ENCODE assay signal across 9 cellular contexts in genomic region chr1:24321150-24321549, GRCh38. TPM values are rescaled to one million over a fixed set of nuclear protein-coding genes. Genes with fewer than 3 reads are reported as not detected.
DNase-seq lines count a peak whose midpoint lies in the region; ATAC-seq and TF ChIP-seq lines count a peak whose summit lies in the region.
"Had no signal": no experiment of that assay in that cellular context is flagged by ENCODE, and none has a peak within 500 bp of the region (broad histone marks: within the 10 kb centered on the region; RNA-seq: fewer than 3 reads in every experiment).

No MANE protein-coding gene starts in this region.

- H3K9me3 ChIP-seq in RWPE2 (ENCODE audit: severe bottlenecking) (no peaks in the 10 kb centered on the region), psoas muscle (no peaks in the 10 kb centered on the region)

- H3K4me1 ChIP-seq in RWPE2 (ENCODE audit: insufficient read depth, poor library complexity, severe bottlenecking): peaks cover 62% of the 10 kb centered on the region
- H3K4me1 ChIP-seq in psoas muscle: peaks cover 7% of the 10 kb centered on the region

- intact Hi-C loops in psoas muscle (cut with DNase I): loop anchor here in 1 of 2 donors (5.0 kb wide), 1 partner anchor 66 kb away; no protein-coding TSS in a partner anchor

- H3K27ac ChIP-seq in RWPE2 (ENCODE audit: poor library complexity, severe bottlenecking) (peak overlapping the region; percentile 89), epithelial cell of prostate (peak overlapping the region; percentile 98), psoas muscle (peak overlapping the region; percentile 80)

- DNase-seq in H7: peak; percentile 63
- DNase-seq in RWPE2 (ENCODE audit: low spot score): no peak
- no peak for DNase-seq in epithelial cell of prostate (ENCODE audit: low read depth, low spot score)
- DNase-seq in psoas muscle: no peak
- no peak for DNase-seq in anterior cingulate cortex (lab: John Stamatoyannopoulos, UW)
- DNase-seq in stimulated activated CD4-positive, alpha-beta T cell treated with anti-CD3 and anti-CD28 coated beads, Interleukin-2, amount 100 ng/mL, for 24 hours: no peak

- peaks cover 27% of the 10 kb centered on the region for H3K27me3 ChIP-seq in H7 (ENCODE audit: control insufficient read depth, insufficient read depth, low read length)
- H3K27me3 ChIP-seq in RWPE2 (ENCODE audit: insufficient read depth, poor library complexity, severe bottlenecking): no peaks in the 10 kb centered on the region
- H3K27me3 ChIP-seq in psoas muscle (ENCODE audit: insufficient read depth in 3 of 3, low read length in 2 of 3): peaks cover 1 to 42% (median 3%) of the 10 kb centered on the region in 3 donors

- no peak overlapping the region; the same call in 1 of the 2 replicates for H3K4me3 ChIP-seq in H7 (ENCODE audit: insufficient read depth, low read depth, low read length)
- peak overlapping the region; percentile 36 for H3K4me3 ChIP-seq in RWPE2 (ENCODE audit: severe bottlenecking)
- peak overlapping the region; percentile 73 for H3K4me3 ChIP-seq in psoas muscle

- 93 to 95% (median 93%) methylated on average over 7 of the region's 7 CpGs for WGBS in psoas muscle, 3 donors

- H3K36me3 ChIP-seq in H7 (replicated peaks; ENCODE audit: control insufficient read depth, insufficient read depth, low read length) (no peaks in the 10 kb centered on the region), RWPE2 (ENCODE audit: low read depth) (no peaks in the 10 kb centered on the region), psoas muscle (ENCODE audit: insufficient read depth in 1 of 2, low read depth in 1 of 2) (no peaks in the 10 kb centered on the region)

- TF ChIP-seq CTCF in RWPE2 (IDR thresholded peaks at IDR 0.05; ENCODE audit: poor library complexity, severe bottlenecking) (no peak), psoas muscle (IDR thresholded peaks at IDR 0.05) (no peak)

- ATAC-seq in RWPE2 (ENCODE audit: low read depth) (no peak), psoas muscle (peak in 1 of 4 donors; percentile 9), GM19452 (IDR thresholded peaks at IDR 0.05; ENCODE audit: unreplicated experiment) (no peak), GM18520 (IDR thresholded peaks at IDR 0.05; ENCODE audit: unreplicated experiment) (no peak)

RNA-seq across cellular contexts. Expression of gene GRHL3, which starts 2.0 kb away (rescaled TPM):
- 0.21 and 0.33 TPM in 2 replicates for total RNA-seq in H7 (2014; rRNA removed; shearing (Covaris generic))
- under 1 TPM in 1 of 4 donors, not detected in 3; 0.30 TPM for total RNA-seq in psoas muscle
- under 1 TPM in 1 of 3 donors, not detected in 2; 0.08 TPM for polyA plus RNA-seq in psoas muscle
- total RNA-seq: fibroblast of lung had no signal
